27 cellular contexts compared by ENCODE assay signal in genomic region chr2:196217116-196217515, GRCh38. TPM values are rescaled to one million over a fixed set of nuclear protein-coding genes. Genes with fewer than 3 reads are reported as not detected.
DNase-seq lines count a peak whose midpoint lies in the region; ATAC-seq and TF ChIP-seq lines count a peak whose summit lies in the region.
"Had no signal": no experiment of that assay in that cellular context is flagged by ENCODE, and none has a peak within 500 bp of the region (broad histone marks: within the 10 kb centered on the region; RNA-seq: fewer than 3 reads in every experiment).

No MANE protein-coding gene starts in this region.

- H3F3A ChIP-seq in PC-9 (ENCODE audit: insufficient read depth, low read depth), result no peaks in the 10 kb centered on the region

- intact Hi-C loops in PC-9 (cut with micrococcal nuclease; ENCODE audit: unreplicated experiment), result no loop called here
- intact Hi-C loops in right cardiac atrium (cut with DNase I), result no loop called here

- H3K9me2 ChIP-seq in PC-9 (ENCODE audit: insufficient read depth), result no peaks in the 10 kb centered on the region

- no peaks in the 10 kb centered on the region for H3K36me3 Mint-ChIP-seq in memory B cell
- H3K36me3 Mint-ChIP-seq: natural killer cell, T-cell had no signal

- H3K4me1 ChIP-seq in PC-9 (replicated peaks; ENCODE audit: insufficient read depth) (peaks cover 8% of the 10 kb centered on the region; the same call in 1 of the 2 replicates), right cardiac atrium (ENCODE audit: control insufficient read depth, insufficient read depth, low read length) (no peaks in the 10 kb centered on the region)
- H3K4me1 ChIP-seq: HAP-1, SJCRH30, suprapubic skin, uterus had no signal

- no peaks in the 10 kb centered on the region for H3K79me2 ChIP-seq in PC-9 (ENCODE audit: low read depth)

- H3K27ac ChIP-seq in PC-9, result no peak overlapping the region
- H3K27ac ChIP-seq in right cardiac atrium (ENCODE audit: low read length), result no peak overlapping the region
- H3K27ac ChIP-seq: BLaER1 treated with 17β-estradiol and CSF1 and Interleukin-3, amounts not matched to agents 10 nM and 100 nM; left lung; SJCRH30; suprapubic skin; uterus had no signal

- H3K4me3 ChIP-seq in PC-9 (no peak overlapping the region), right cardiac atrium (ENCODE audit: low read length) (no peak overlapping the region)
- H3K4me3 ChIP-seq: BLaER1 treated with 17β-estradiol and CSF1 and Interleukin-3, amounts not matched to agents 10 nM and 100 nM; GM12878; HAP-1; left lung; SJCRH30; suprapubic skin; uterus had no signal

- DNase-seq in memory B cell (ENCODE audit: low spot score in 2 of 2) (no peak), PC-9 (no peak), right cardiac atrium (no peak)
- DNase-seq: activated CD8-positive, alpha-beta memory T cell treated with anti-CD3 and anti-CD28 coated beads, Interleukin-2, amount 50 U/mL, for 4 hours; caudate nucleus; DMS79 treated with DMSO at 0.1 percent for 48 hours; Kasumi-1; left lung; natural killer cell; NCI-H1694 treated with DMSO at 0.1 percent for 48 hours; NCI-H2171; NCI-H510A treated with DMSO at 0.1 percent for 48 hours; NK-92 treated with Interleukin-12 subunit alpha and Interleukin-12 subunit beta, amount 100 ng/mL, for 24 hours; SJCRH30; small intestine; stimulated activated CD4-positive, alpha-beta T cell treated with anti-CD3 and anti-CD28 coated beads, Interleukin-1b, Interleukin-23, amount 100 ng/mL, for 48 hours; T-cell; uterus had no signal

- no peaks in the 10 kb centered on the region for H3K36me3 ChIP-seq in PC-9 (ENCODE audit: low read depth)
- H3K36me3 ChIP-seq: HAP-1, SJCRH30, suprapubic skin, uterus had no signal

- peak overlapping the region; percentile 59 for H3K27ac Mint-ChIP-seq in memory B cell
- H3K27ac Mint-ChIP-seq: natural killer cell, T-cell had no signal

- peaks cover 27% of the 10 kb centered on the region for H3K4me1 Mint-ChIP-seq in memory B cell

- POLR2A ChIA-PET in PC-9 (lab: Charles Lee; ENCODE audit: unreplicated experiment), result no interaction called here

- H4K20me1 ChIP-seq in PC-9 (ENCODE audit: insufficient read depth), result no peaks in the 10 kb centered on the region
- H4K20me1 ChIP-seq: BLaER1 treated with 17β-estradiol and CSF1 and Interleukin-3, amounts not matched to agents 10 nM and 100 nM had no signal

- no peak overlapping the region for H3K4me2 ChIP-seq in PC-9

- WGBS in right cardiac atrium, result 94% methylated on average over 4 of the region's 4 CpGs

- H2AFZ ChIP-seq in PC-9, result no peak overlapping the region

- no peaks in the 10 kb centered on the region for H3K9me3 Mint-ChIP-seq in memory B cell
- H3K9me3 Mint-ChIP-seq: natural killer cell, T-cell had no signal

- H3K4me3 Mint-ChIP-seq in memory B cell, result no peak overlapping the region
- H3K4me3 Mint-ChIP-seq: activated naive CD8-positive, alpha-beta T cell; natural killer cell had no signal

- no peaks in the 10 kb centered on the region for H3K27me3 ChIP-seq in PC-9 (ENCODE audit: insufficient read depth, low read depth)
- no peaks in the 10 kb centered on the region for H3K27me3 ChIP-seq in right cardiac atrium (ENCODE audit: control insufficient read depth, insufficient read depth)
- H3K27me3 ChIP-seq: BLaER1 treated with 17β-estradiol and CSF1 and Interleukin-3, amounts not matched to agents 10 nM and 100 nM; left lung; SJCRH30; suprapubic skin; uterus had no signal

- H3K27me3 Mint-ChIP-seq in memory B cell, result no peaks in the 10 kb centered on the region
- H3K27me3 Mint-ChIP-seq: activated naive CD8-positive, alpha-beta T cell; T-cell had no signal

- H3K9me3 ChIP-seq in PC-9 (ENCODE audit: insufficient read depth, low read depth) (no peaks in the 10 kb centered on the region), right cardiac atrium (ENCODE audit: control insufficient read depth, low read length) (no peaks in the 10 kb centered on the region)
- H3K9me3 ChIP-seq: HAP-1, left lung, SJCRH30, suprapubic skin, uterus had no signal

- ATAC-seq in GM18909 (IDR thresholded peaks at IDR 0.05; ENCODE audit: poor library complexity, unreplicated experiment) (peak; percentile 50), GM21576 (IDR thresholded peaks at IDR 0.05; ENCODE audit: unreplicated experiment) (peak; percentile 47), HG03175 (IDR thresholded peaks at IDR 0.05; ENCODE audit: unreplicated experiment) (peak; percentile 69), memory B cell (ENCODE audit: low read depth) (no peak), GM19397 (IDR thresholded peaks at IDR 0.05; ENCODE audit: unreplicated experiment) (no peak), right cardiac atrium (no peak)
- ATAC-seq: GM12878, left lung, natural killer cell, T-cell had no signal

- no peak for TF ChIP-seq CTCF in PC-9 (conservative IDR thresholded peaks at IDR 0.05)

- CTCF ChIA-PET in PC-9 (lab: Charles Lee), result no interaction called here

- BruUV-seq in PC-9 (replicated peaks; lab: Mats Ljungman, UMichigan), result no TSS peak

RNA-seq across cellular contexts. Expression of gene STK17B, which starts 45.7 kb away (rescaled TPM):
- total RNA-seq in PC-9 (2021) (10.8 and 14.9 TPM in 2 replicates), right cardiac atrium (1 to 10 TPM; 6.9 to 8.1 (median 7.2) TPM)
- polyA plus RNA-seq in right cardiac atrium, result 3.7 TPM

Comparison
In these comparisons a context has a peak if more than half of its experiments do, and no peak if none do; other contexts are left out.
1. ATAC-seq: peak in GM18909 (single experiment), GM21576 (single experiment) and HG03175 (single experiment); none in memory B cell (single experiment), GM19397 (single experiment) and right cardiac atrium (0 of 2).